In genomic region chr9:28379082-28379481, GRCh38 we compare ENCODE assay signal across 32 cellular contexts.
"Had no signal": no experiment of that assay in that cellular context is flagged by ENCODE, and none has a peak within 500 bp of the region (broad histone marks: within the 10 kb centered on the region; RNA-seq: fewer than 3 reads in every experiment).

No MANE protein-coding gene starts in this region.

- H3K4me3 ChIP-seq: adrenal gland, body of pancreas, esophagus muscularis mucosa, gastrocnemius medialis, heart left ventricle had no signal

- H3K36me3 ChIP-seq: adrenal gland, esophagus muscularis mucosa, gastrocnemius medialis, heart left ventricle, WERI-Rb-1 had no signal

- H3K27ac ChIP-seq: adrenal gland, body of pancreas, esophagus muscularis mucosa, foreskin keratinocyte, gastrocnemius medialis, heart left ventricle, WERI-Rb-1 had no signal

- H3K4me1 ChIP-seq: adrenal gland, body of pancreas, esophagus muscularis mucosa, foreskin keratinocyte, gastrocnemius medialis, heart left ventricle had no signal

- DNase-seq: activated CD4-positive, alpha-beta memory T cell treated with anti-CD3 and anti-CD28 coated beads for 36 hours; activated CD4-positive, alpha-beta T cell treated with anti-CD3 and anti-CD28 coated beads for 36 hours; activated CD4-positive, alpha-beta T cell treated with anti-CD3 and anti-CD28 coated beads, Interleukin-2, amount 10 ng/mL, durations not matched to agents 24 days and 14 days; activated CD4-positive, CD25-positive, alpha-beta regulatory T cell; activated CD4-positive, CD25-positive, alpha-beta regulatory T cell treated with anti-CD3 and anti-CD28 coated beads, Interleukin-2, amount 50 U/mL, for 72 hours; activated CD8-positive, alpha-beta memory T cell treated with anti-CD3 and anti-CD28 coated beads, Interleukin-2, amount 10 ng/mL, durations not matched to agents 7 days and 5 days; activated CD8-positive, alpha-beta memory T cell treated with anti-CD3 and anti-CD28 coated beads, Interleukin-2, amount 50 U/mL, for 4 hours; activated CD8-positive, alpha-beta T cell treated with anti-CD3 and anti-CD28 coated beads, Interleukin-2, amount 10 ng/mL, durations not matched to agents 7 days and 5 days; activated effector memory CD4-positive, alpha-beta T cell treated with anti-CD3 and anti-CD28 coated beads, Interleukin-2, amount 50 U/mL, for 16 hours; activated naive CD4-positive, alpha-beta T cell treated with anti-CD3 and anti-CD28 coated beads for 36 hours; activated naive CD8-positive, alpha-beta T cell treated with anti-CD3 and anti-CD28 coated beads for 36 hours; activated naive CD8-positive, alpha-beta T cell treated with anti-CD3 and anti-CD28 coated beads, Interleukin-2, amount 50 U/mL, for 24 hours; activated T-cell treated with anti-CD3 and anti-CD28 coated beads, Interleukin-2, amount 50 U/mL, for 1 hour; activated T-cell treated with anti-CD3 and anti-CD28 coated beads, Interleukin-2, amount 50 U/mL, for 48 hours; adrenal gland; amygdala; aorta; body of pancreas; caudate nucleus; cortex of kidney; dermis blood vessel endothelial cell; effector CD4-positive, alpha-beta T cell; effector memory CD8-positive, alpha-beta T cell; foreskin keratinocyte; gastrocnemius medialis; glutamatergic neuron; heart left ventricle; T-helper 17 cell; T1000; WERI-Rb-1 had no signal

- FAIRE-seq: colon had no signal

- H3K27me3 ChIP-seq: adrenal gland, body of pancreas, esophagus muscularis mucosa, foreskin keratinocyte, gastrocnemius medialis, heart left ventricle had no signal
